In genomic region chr1:225744745-225745144, GRCh38 we compare ENCODE assay signal across 20 cellular contexts. TPM values are rescaled to one million over a fixed set of nuclear protein-coding genes. Genes with fewer than 3 reads are reported as not detected.
A peak's percentile ranks its signal among the peaks of the same experiment; 100 is the strongest.
DNase-seq lines count a peak whose midpoint lies in the region; ATAC-seq and TF ChIP-seq lines count a peak whose summit lies in the region.
"Had no signal": no experiment of that assay in that cellular context is flagged by ENCODE, and none has a peak within 500 bp of the region (broad histone marks: within the 10 kb centered on the region; RNA-seq: fewer than 3 reads in every experiment).

No MANE protein-coding gene starts in this region.

- H3K27ac ChIP-seq in KMS-11 (no peak overlapping the region), stomach smooth muscle (ENCODE audit: low read length) (peak overlapping the region; percentile 86), aorta (ENCODE audit: low read depth in 1 of 2, low read length in 2 of 2) (peak overlapping the region in 1 of 2 donors; percentile 39)
- H3K27ac ChIP-seq: HL-60, PC-9, SJCRH30 had no signal

- no peaks in the 10 kb centered on the region for H3K9me3 ChIP-seq in stomach smooth muscle (ENCODE audit: control insufficient read depth in 2 of 2, low read length in 2 of 2)
- no peaks in the 10 kb centered on the region for H3K9me3 ChIP-seq in aorta (ENCODE audit: control insufficient read depth, low read length)
- H3K9me3 ChIP-seq: HAP-1, SJCRH30 had no signal

- DNase-seq in aorta (no peak), D341Med (ENCODE audit: low spot score) (no peak), GM03348 (ENCODE audit: low spot score) (no peak)
- DNase-seq: ACHN; C1 segment of cervical spinal cord; CD8-positive, alpha-beta memory T cell; DMS79; MM.1S; NCI-H1092; NCI-H2029; NCI-H345; NCI-H524 treated with DMSO at 0.1 percent for 48 hours; PC-9; SJCRH30 had no signal

- H4K20me1 ChIP-seq in KMS-11 (ENCODE audit: insufficient read depth), result no peaks in the 10 kb centered on the region

- no peaks in the 10 kb centered on the region for H3K36me3 ChIP-seq in KMS-11 (ENCODE audit: insufficient read depth)
- no peaks in the 10 kb centered on the region for H3K36me3 ChIP-seq in stomach smooth muscle (ENCODE audit: control insufficient read depth in 2 of 2, insufficient read depth in 2 of 2, low read length in 2 of 2)
- no peaks in the 10 kb centered on the region for H3K36me3 ChIP-seq in aorta (ENCODE audit: control insufficient read depth in 1 of 2, insufficient read depth in 2 of 2, low read length in 1 of 2)
- H3K36me3 ChIP-seq: HAP-1, SJCRH30 had no signal

- H3K27ac Mint-ChIP-seq in brain, result peak overlapping the region in 4 of 5 experiments; percentile 46 to 97 (median 84)
- peak overlapping the region in 2 of 3 experiments; percentile 55 to 89 for H3K27ac Mint-ChIP-seq in nephron

- 0 out of 2 replicates have a peak overlapping the region, but pooled peaks have one; percentile 12 for H3K4me2 ChIP-seq in KMS-11
- H3K4me2 ChIP-seq: PC-9 had no signal

- 84 to 96% methylated on average over 2 of the region's 2 CpGs for WGBS in aorta, 2 donors

- H3K4me3 ChIP-seq in KMS-11 (IDR thresholded peaks at IDR 0.05; ENCODE audit: insufficient read depth, low read depth, low read length), result no peak overlapping the region
- no peak overlapping the region for H3K4me3 ChIP-seq in stomach smooth muscle (ENCODE audit: low read length in 2 of 2)
- H3K4me3 ChIP-seq in aorta (ENCODE audit: low read length in 2 of 2), result no peak overlapping the region
- H3K4me3 ChIP-seq: HAP-1, PC-9, SJCRH30 had no signal

- TF ChIP-seq CTCF in KMS-11 (conservative IDR thresholded peaks at IDR 0.05; ENCODE audit: low read depth, low read length), result no peak
- TF ChIP-seq CTCF in brain (conservative IDR thresholded peaks at IDR 0.05), result no peak
- TF ChIP-seq CTCF in nephron (IDR thresholded peaks at IDR 0.05; ENCODE audit: unreplicated experiment in 3 of 3), result no peak

- no peak for ATAC-seq in aorta (ENCODE audit: low FRiP score)

- H3K9ac ChIP-seq in KMS-11 (no peak overlapping the region), stomach smooth muscle (ENCODE audit: low read length in 2 of 2) (no peak overlapping the region)

- H3K4me1 Mint-ChIP-seq in brain (peaks cover 42% of the 10 kb centered on the region), nephron (peaks cover 34% of the 10 kb centered on the region)
- H3K4me1 Mint-ChIP-seq: CD8-positive, alpha-beta memory T cell had no signal

- no peaks in the 10 kb centered on the region for H3K27me3 ChIP-seq in KMS-11 (ENCODE audit: insufficient read depth, low read depth)
- H3K27me3 ChIP-seq in stomach smooth muscle (ENCODE audit: control insufficient read depth in 1 of 2, insufficient read depth in 2 of 2, low read length in 2 of 2), result no peaks in the 10 kb centered on the region
- no peaks in the 10 kb centered on the region for H3K27me3 ChIP-seq in aorta (ENCODE audit: control insufficient read depth in 1 of 2, insufficient read depth in 2 of 2, low read length in 1 of 2)
- H3K27me3 ChIP-seq: SJCRH30 had no signal

- H3K4me3 Mint-ChIP-seq in brain (no peak overlapping the region), nephron (no peak overlapping the region)
- H3K4me3 Mint-ChIP-seq: CD8-positive, alpha-beta memory T cell had no signal

- no peaks in the 10 kb centered on the region for H3K79me2 ChIP-seq in KMS-11 (ENCODE audit: insufficient read depth, low read depth)

- H3K9me3 Mint-ChIP-seq in brain (peaks cover 0 to 11% (median 0%) of the 10 kb centered on the region in 5 experiments), nephron (no peaks in the 10 kb centered on the region)
- H3K9me3 Mint-ChIP-seq: CD8-positive, alpha-beta memory T cell had no signal

- H3K4me1 ChIP-seq in KMS-11 (ENCODE audit: low read depth, poor library complexity, severe bottlenecking), result peaks cover 15% of the 10 kb centered on the region
- H3K4me1 ChIP-seq in stomach smooth muscle (ENCODE audit: control insufficient read depth, insufficient read depth, low read length), result peaks cover 34% of the 10 kb centered on the region
- H3K4me1 ChIP-seq in aorta (ENCODE audit: control insufficient read depth in 1 of 2, insufficient read depth in 2 of 2, low read length in 2 of 2), result peaks cover 0 to 4% of the 10 kb centered on the region in 2 donors
- H3K4me1 ChIP-seq: HAP-1 had no signal

- H3K36me3 Mint-ChIP-seq in brain (no peaks in the 10 kb centered on the region), nephron (ENCODE audit: low read depth) (no peaks in the 10 kb centered on the region)
- H3K36me3 Mint-ChIP-seq: CD8-positive, alpha-beta memory T cell had no signal

- H3K27me3 Mint-ChIP-seq in brain (peaks cover 8% of the 10 kb centered on the region), nephron (ENCODE audit: low read depth) (peaks cover 11% of the 10 kb centered on the region)

- H2AFZ ChIP-seq in KMS-11 (ENCODE audit: low read depth), result no peak overlapping the region
- H2AFZ ChIP-seq: PC-9 had no signal

- intact Hi-C loops in aorta (cut with DNase I), result no loop called here

RNA-seq across cellular contexts. Expression of gene SRP9, which starts 32.9 kb away (rescaled TPM):
- 251 TPM for polyA plus RNA-seq in brain (ENCODE audit: insufficient read depth, low read depth, low replicate concordance)
- 100 to 1,000 TPM; 128 to 140 TPM for total RNA-seq in aorta
- polyA plus RNA-seq in aorta, result 100 to 1,000 TPM; 180 to 390 TPM
